28 cellular contexts compared by ENCODE assay signal in the genomic region with DNA sequence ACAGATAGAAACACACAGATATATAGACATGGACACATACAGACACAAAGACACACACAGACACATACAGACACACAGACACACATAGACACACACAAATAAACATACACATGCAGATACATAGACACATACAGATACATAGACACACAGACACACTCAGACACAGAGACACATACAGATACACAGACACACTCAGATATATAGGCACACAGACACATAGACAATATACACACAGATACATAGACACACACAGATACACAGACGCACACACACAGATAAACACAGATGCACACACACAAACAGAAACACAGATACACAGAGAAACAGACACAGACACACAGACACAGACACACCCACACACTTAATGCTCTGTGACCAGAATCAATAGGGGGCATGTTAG.
"Had no signal": no experiment of that assay in that cellular context is flagged by ENCODE, and none has a peak within 500 bp of the region (broad histone marks: within the 10 kb centered on the region; RNA-seq: fewer than 3 reads in every experiment).

No MANE protein-coding gene starts in this region.

- H3K9ac ChIP-seq: neural progenitor cell, parathyroid adenoma had no signal

- H2AFZ ChIP-seq: neural progenitor cell, parathyroid adenoma had no signal

- H3K36me3 ChIP-seq: neural progenitor cell, ovary, spleen, thoracic aorta, thyroid gland, tibial nerve, upper lobe of left lung, vagina had no signal

- H3K4me1 ChIP-seq: neural progenitor cell, parathyroid adenoma, psoas muscle, spleen, thyroid gland, tibial nerve, upper lobe of left lung, vagina had no signal

- H3K27me3 ChIP-seq: neural progenitor cell, ovary, thyroid gland, tibial nerve, upper lobe of left lung, vagina had no signal

- DNase-seq: naive thymus-derived CD4-positive, alpha-beta T cell; natural killer cell; occipital lobe; ovary; posterior cingulate gyrus; psoas muscle; right cardiac atrium; spleen; stimulated activated CD4-positive, alpha-beta T cell treated with anti-CD3 and anti-CD28 coated beads, Interleukin-12 subunit alpha, Interleukin-12 subunit beta, amount 100 ng/mL, for 4 hours; stimulated activated CD4-positive, alpha-beta T cell treated with anti-CD3 and anti-CD28 coated beads, Interleukin-1b, Interleukin-23, amount 100 ng/mL, for 48 hours; stimulated activated CD4-positive, alpha-beta T cell treated with anti-CD3 and anti-CD28 coated beads, Interleukin-4, amount 100 ng/mL, for 1 hour; stimulated activated CD4-positive, alpha-beta T cell treated with anti-CD3 and anti-CD28 coated beads, Interleukin-4, amount 100 ng/mL, for 4 hours; stimulated activated CD8-positive, alpha-beta memory T cell treated with anti-CD3 and anti-CD28 coated beads, Interleukin-4, amount 100 ng/mL, for 48 hours; stimulated activated naive CD4-positive, alpha-beta T cell; stimulated activated naive CD8-positive, alpha-beta T cell treated with anti-CD3 and anti-CD28 coated beads, Interleukin-15, amount 100 ng/mL, for 72 hours; stimulated activated naive CD8-positive, alpha-beta T cell treated with anti-CD3 and anti-CD28 coated beads, Interleukin-15, Interleukin-2, amounts not matched to agents 100 U/mL and 50 U/mL, for 24 hours; thyroid gland; trophoblast cell; upper lobe of left lung had no signal

- H3K27ac ChIP-seq: neural progenitor cell, ovary, parathyroid adenoma, psoas muscle, spleen, thoracic aorta, thyroid gland, tibial nerve, upper lobe of left lung, vagina had no signal

- H3K79me2 ChIP-seq: parathyroid adenoma had no signal

- H3K4me2 ChIP-seq: neural progenitor cell, smooth muscle cell had no signal

- H3K9me3 ChIP-seq: ovary, psoas muscle, thoracic aorta, thyroid gland, tibial nerve, upper lobe of left lung, vagina had no signal

- H3K4me3 ChIP-seq: neural progenitor cell, ovary, psoas muscle, skin epidermis, smooth muscle cell, spleen, thoracic aorta, thyroid gland, tibial nerve, upper lobe of left lung, vagina had no signal

- ATAC-seq: naive thymus-derived CD4-positive, alpha-beta T cell; natural killer cell; psoas muscle; right cardiac atrium; sciatic nerve; stimulated activated memory B cell treated with anti-CD40 and anti-IgM and Interleukin-4, amounts not matched to agents 10 μg/mL and 1 μg/mL and 100 μg/mL, for 72 hours; stimulated activated naive CD8-positive, alpha-beta T cell treated with anti-CD3 and anti-CD28 coated beads, Interleukin-15, amount 100 ng/mL, for 72 hours; stimulated activated naive CD8-positive, alpha-beta T cell treated with anti-CD3 and anti-CD28 coated beads, Interleukin-15, Interleukin-2, amounts not matched to agents 100 U/mL and 50 U/mL, for 24 hours had no signal
